Comparison of ENCODE assay signal across 1 cellular context in genomic region chr19:36401475-36401874, GRCh38.
TF ChIP-seq lines count a peak whose summit lies in the region.

No MANE protein-coding gene starts in this region.

TF ChIP-seq in A549, 52 proteins besides CTCF, POLR2A, EP300 and RAD21 (continued from another document):
- no peak for TF ChIP-seq REST (IDR thresholded peaks at IDR 0.05)
- no peak for TF ChIP-seq HMGXB4 (CRISPR knock-in tag; IDR thresholded peaks at IDR 0.05; ENCODE audit: borderline replicate concordance)
